ENCODE assay signal across 12 cellular contexts in the genomic region with DNA sequence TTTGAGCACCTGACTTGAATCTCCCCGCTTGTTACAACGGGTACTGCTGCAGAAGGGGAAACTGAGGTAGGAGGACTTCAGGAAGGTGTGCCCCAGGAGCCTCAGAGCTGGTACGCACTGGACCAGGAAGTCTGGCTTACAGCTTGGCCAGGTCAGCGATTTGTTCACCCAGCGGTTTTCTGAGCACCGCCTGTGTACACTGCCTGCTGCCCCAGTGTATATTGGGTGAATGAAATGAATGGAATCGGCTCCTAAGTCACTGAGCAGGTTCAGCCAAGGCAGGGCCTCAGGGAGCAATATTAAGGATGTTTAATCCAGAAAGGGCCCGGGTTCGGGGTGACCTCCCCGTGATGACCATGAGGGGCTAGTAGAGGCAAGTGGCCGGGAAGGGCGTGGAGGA.
"Had no signal": no experiment of that assay in that cellular context is flagged by ENCODE, and none has a peak within 500 bp of the region (broad histone marks: within the 10 kb centered on the region; RNA-seq: fewer than 3 reads in every experiment).

No MANE protein-coding gene starts in this region.

- H3K9me3 ChIP-seq: heart left ventricle, ovary, right atrium auricular region, tibial artery, upper lobe of left lung, uterus had no signal

- H3K4me3 ChIP-seq: coronary artery, heart left ventricle, lung, ovary, right atrium auricular region, smooth muscle cell, tibial artery, upper lobe of left lung, uterus had no signal

- H3K4me2 ChIP-seq: smooth muscle cell had no signal

- H3K36me3 ChIP-seq: heart left ventricle, ovary, right atrium auricular region, tibial artery, upper lobe of left lung, uterus had no signal

- H3K4me1 Mint-ChIP-seq: naive B cell had no signal

- H3K27ac ChIP-seq: coronary artery, heart left ventricle, ovary, right atrium auricular region, tibial artery, upper lobe of left lung, uterus had no signal

- H3K9me3 Mint-ChIP-seq: nephron; stimulated activated naive CD8-positive, alpha-beta T cell treated with anti-CD3 and anti-CD28 coated beads, Interleukin-15, Interleukin-2, amounts not matched to agents 100 ng/mL and 50 ng/mL, for 24 hours had no signal

- H3K4me3 Mint-ChIP-seq: naive B cell; nephron; stimulated activated naive CD8-positive, alpha-beta T cell treated with anti-CD3 and anti-CD28 coated beads, Interleukin-15, Interleukin-2, amounts not matched to agents 100 ng/mL and 50 ng/mL, for 24 hours had no signal

- H3K27me3 ChIP-seq: heart left ventricle, ovary, right atrium auricular region, upper lobe of left lung, uterus had no signal

- H3K4me1 ChIP-seq: right atrium auricular region, upper lobe of left lung, uterus had no signal

- H3K27me3 Mint-ChIP-seq: stimulated activated naive CD8-positive, alpha-beta T cell treated with anti-CD3 and anti-CD28 coated beads, Interleukin-15, Interleukin-2, amounts not matched to agents 100 ng/mL and 50 ng/mL, for 24 hours had no signal

- H3K36me3 Mint-ChIP-seq: naive B cell had no signal

- H3K27ac Mint-ChIP-seq: naive B cell; nephron; stimulated activated naive CD8-positive, alpha-beta T cell treated with anti-CD3 and anti-CD28 coated beads, Interleukin-15, Interleukin-2, amounts not matched to agents 100 ng/mL and 50 ng/mL, for 24 hours had no signal
